ENCODE assay signal across 16 cellular contexts in genomic region chr7:31083205-31083801, GRCh38. TPM values are rescaled to one million over a fixed set of nuclear protein-coding genes. Genes with fewer than 3 reads are reported as not detected.
A peak's percentile ranks its signal among the peaks of the same experiment; 100 is the strongest.
DNase-seq lines count a peak whose midpoint lies in the region; ATAC-seq and TF ChIP-seq lines count a peak whose summit lies in the region.
"Had no signal": no experiment of that assay in that cellular context is flagged by ENCODE, and none has a peak within 500 bp of the region (broad histone marks: within the 10 kb centered on the region; RNA-seq: fewer than 3 reads in every experiment).

No MANE protein-coding gene starts in this region.

- H3K9me3 ChIP-seq in gastroesophageal sphincter = no peaks in the 10 kb centered on the region
- no peaks in the 10 kb centered on the region for H3K9me3 ChIP-seq in neural progenitor cell (ENCODE audit: low read depth)
- H3K9me3 ChIP-seq in vagina = no peaks in the 10 kb centered on the region
- H3K9me3 ChIP-seq in MG63 = no peaks in the 10 kb centered on the region

- no peak for TF ChIP-seq EP300 in gastroesophageal sphincter (IDR thresholded peaks at IDR 0.05)

- H3K27me3 Mint-ChIP-seq in chondrocyte (ENCODE audit: low read depth) (peaks cover 62% of the 10 kb centered on the region), neural progenitor cell (ENCODE audit: insufficient read depth, low read depth) (peaks cover 5% of the 10 kb centered on the region)

- no peak overlapping the region for H3K4me3 Mint-ChIP-seq in chondrocyte (ENCODE audit: unreplicated experiment)
- no peak overlapping the region for H3K4me3 Mint-ChIP-seq in neural progenitor cell
- H3K4me3 Mint-ChIP-seq: CD8-positive, alpha-beta memory T cell had no signal

- 54 to 63% methylated on average over 4 of the region's 5 CpGs for WGBS in gastroesophageal sphincter (ENCODE audit: low coverage in 1 of 2), 2 donors

- H3K27ac Mint-ChIP-seq in chondrocyte (ENCODE audit: unreplicated experiment) (no peak overlapping the region), neural progenitor cell (peak overlapping the region; percentile 68)

- no peak overlapping the region for H3K9ac ChIP-seq in neural progenitor cell

- H3K9me3 Mint-ChIP-seq in chondrocyte (ENCODE audit: low read depth) (no peaks in the 10 kb centered on the region), neural progenitor cell (no peaks in the 10 kb centered on the region)
- H3K9me3 Mint-ChIP-seq: CD8-positive, alpha-beta memory T cell had no signal

- ATAC-seq in gastroesophageal sphincter (peak; percentile 63), GM21367 (IDR thresholded peaks at IDR 0.05; ENCODE audit: unreplicated experiment) (no peak), GM18502 (IDR thresholded peaks at IDR 0.05; ENCODE audit: poor library complexity, unreplicated experiment) (no peak)
- ATAC-seq: Panc1 had no signal

- H3K4me1 ChIP-seq in gastroesophageal sphincter (peaks cover 0 to 24% (median 9%) of the 10 kb centered on the region in 3 donors), neural progenitor cell (no peaks in the 10 kb centered on the region), vagina (peaks cover 16% of the 10 kb centered on the region)

- no peaks in the 10 kb centered on the region for H3K36me3 ChIP-seq in gastroesophageal sphincter
- H3K36me3 ChIP-seq in neural progenitor cell = no peaks in the 10 kb centered on the region
- no peaks in the 10 kb centered on the region for H3K36me3 ChIP-seq in vagina
- H3K36me3 ChIP-seq in MG63 = no peaks in the 10 kb centered on the region

- H3K27me3 ChIP-seq in gastroesophageal sphincter = peaks cover 42% of the 10 kb centered on the region
- H3K27me3 ChIP-seq in neural progenitor cell = no peaks in the 10 kb centered on the region
- no peaks in the 10 kb centered on the region for H3K27me3 ChIP-seq in vagina
- no peaks in the 10 kb centered on the region for H3K27me3 ChIP-seq in MG63

- H3K4me3 ChIP-seq in gastroesophageal sphincter = no peak overlapping the region
- H3K4me3 ChIP-seq in neural progenitor cell = no peak overlapping the region
- no peak overlapping the region for H3K4me3 ChIP-seq in vagina
- H3K4me3 ChIP-seq in MG63 = no peak overlapping the region

- DNase-seq in chondrocyte (ENCODE audit: low spot score) = peak; percentile 28
- no peak for DNase-seq in neural progenitor cell (ENCODE audit: low spot score)
- DNase-seq in vagina (ENCODE audit: extremely low spot score in 2 of 2) = no peak
- no peak for DNase-seq in MG63
- DNase-seq: CD8-positive, alpha-beta memory T cell; GF-D8; H7; NCI-H1417; NCI-H1930; NCI-H2171 treated with DMSO at 0.1 percent for 48 hours; SIG-M5 had no signal

- no peaks in the 10 kb centered on the region for H3K79me2 ChIP-seq in neural progenitor cell (ENCODE audit: low read depth)

- H4K20me1 ChIP-seq in neural progenitor cell (ENCODE audit: low read depth) = no peaks in the 10 kb centered on the region

- no peaks in the 10 kb centered on the region for H3F3A ChIP-seq in neural progenitor cell (ENCODE audit: low read depth)

- no peak for TF ChIP-seq POLR2A in gastroesophageal sphincter (IDR thresholded peaks at IDR 0.05)
- no peak for TF ChIP-seq POLR2A in vagina (IDR thresholded peaks at IDR 0.05)

- H3K27ac ChIP-seq in gastroesophageal sphincter (peak overlapping the region in 3 of 4 donors; percentile 42 to 72 (median 68)), neural progenitor cell (no peak overlapping the region), vagina (peak overlapping the region; percentile 77)

- H3K4me1 Mint-ChIP-seq in chondrocyte (ENCODE audit: low read depth) (no peaks in the 10 kb centered on the region), neural progenitor cell (peaks cover 21% of the 10 kb centered on the region)
- H3K4me1 Mint-ChIP-seq: CD8-positive, alpha-beta memory T cell had no signal

- H3K36me3 Mint-ChIP-seq in chondrocyte (ENCODE audit: low read depth) (no peaks in the 10 kb centered on the region), neural progenitor cell (peaks cover 21% of the 10 kb centered on the region)
- H3K36me3 Mint-ChIP-seq: CD8-positive, alpha-beta memory T cell had no signal

- TF ChIP-seq CTCF in chondrocyte (IDR thresholded peaks at IDR 0.05) (no peak), gastroesophageal sphincter (IDR thresholded peaks at IDR 0.05) (no peak), neural progenitor cell (IDR thresholded peaks at IDR 0.05) (no peak), vagina (IDR thresholded peaks at IDR 0.05) (no peak)

- intact Hi-C loops in vagina (cut with DNase I) = no loop called here

- H3K4me2 ChIP-seq in neural progenitor cell = no peak overlapping the region

- no peak overlapping the region for H2AFZ ChIP-seq in neural progenitor cell (replicated peaks)

RNA-seq across cellular contexts. Expression of gene ADCYAP1R1, which starts 31.2 kb away (rescaled TPM):
- not detected in 3 replicates for total RNA-seq in chondrocyte
- 10 to 100 TPM; 13.9 to 36.3 (median 24.2) TPM for total RNA-seq in gastroesophageal sphincter
- total RNA-seq in neural progenitor cell (ENCODE audit: low replicate concordance) = 0.39 and 0.56 TPM in 2 replicates
- 12.0 TPM for total RNA-seq in vagina
- not detected in 2 replicates for total RNA-seq in MG63 (2014; rRNA removed; shearing (Covaris generic); ENCODE audit: low replicate concordance)
- total RNA-seq: CD8-positive, alpha-beta memory T cell; NCI-H460 had no signal
